Comparison of ENCODE assay signal across 8 cellular contexts in genomic region chr17:74212262-74212912, GRCh38. TPM values are rescaled to one million over a fixed set of nuclear protein-coding genes. Genes with fewer than 3 reads are reported as not detected.
DNase-seq lines count a peak whose midpoint lies in the region; ATAC-seq and TF ChIP-seq lines count a peak whose summit lies in the region.

No MANE protein-coding gene starts in this region.

- H3K27ac ChIP-seq in ectodermal cell (ENCODE audit: insufficient read depth, low read depth, low read length, poor library complexity, severe bottlenecking) (no peak overlapping the region), aorta (ENCODE audit: low read depth in 1 of 2, low read length in 2 of 2) (no peak overlapping the region)

- H3K36me3 ChIP-seq in ectodermal cell (ENCODE audit: control insufficient read depth, insufficient read depth, low read length): peaks cover 18% of the 10 kb centered on the region
- peaks cover 0 to 2% of the 10 kb centered on the region in 2 donors for H3K36me3 ChIP-seq in aorta (ENCODE audit: control insufficient read depth in 1 of 2, insufficient read depth in 2 of 2, low read length in 1 of 2)

- H3K4me1 ChIP-seq in ectodermal cell (ENCODE audit: control insufficient read depth, insufficient read depth, low read length) (peaks cover 27% of the 10 kb centered on the region), mononuclear cell (ENCODE audit: insufficient read depth, low read length) (peaks cover 63% of the 10 kb centered on the region), aorta (ENCODE audit: control insufficient read depth in 1 of 2, insufficient read depth in 2 of 2, low read length in 2 of 2) (no peaks in the 10 kb centered on the region)

- no peak for TF ChIP-seq CTCF in AG04449 (IDR thresholded peaks at IDR 0.05; ENCODE audit: insufficient read depth, low read length, missing control alignments)

- WGBS in ectodermal cell, 2 experiments: 10% methylated on average over 44 of the region's 44 CpGs
- WGBS in aorta, 2 donors: 2% methylated on average over 39 to 44 of the region's 44 CpGs

- intact Hi-C loops in aorta (cut with DNase I): loop anchor here in 1 of 2 donors (5.0 kb wide), 2 partner anchors 155 to 240 kb away; partner anchors contain the start of gene GPR142

- peak; percentile 8 for ATAC-seq in GM21723 (IDR thresholded peaks at IDR 0.05; ENCODE audit: unreplicated experiment)
- peak; percentile 4 for ATAC-seq in SK-N-SH treated with all-trans-retinoic acid at 6 μM for 48 hours
- ATAC-seq in aorta (ENCODE audit: low FRiP score): peak; percentile 8

- CTCF ChIA-PET in AG04449 (lab: Yijun Ruan, JAX): interaction anchor here (1.8 to 11.2 kb wide), 2 partner anchors 11 to 245 kb away, joined by 7 to 101 read pairs; partner anchors contain the start of gene RPL38

- H3K27me3 ChIP-seq in ectodermal cell (ENCODE audit: control insufficient read depth, insufficient read depth, low read length, poor library complexity, severe bottlenecking): peaks cover 40% of the 10 kb centered on the region
- H3K27me3 ChIP-seq in mononuclear cell (ENCODE audit: insufficient read depth, low read length): no peaks in the 10 kb centered on the region
- no peaks in the 10 kb centered on the region for H3K27me3 ChIP-seq in aorta (ENCODE audit: control insufficient read depth in 1 of 2, insufficient read depth in 2 of 2, low read length in 1 of 2)

- no peak for DNase-seq in AG04449 (ENCODE audit: low read depth, low spot score)
- DNase-seq in aorta: peak; percentile 70 to 78
- no peak for DNase-seq in DMS79 treated with DMSO at 0.1 percent for 48 hours (lab: John Stamatoyannopoulos, UW)
- DNase-seq in AML-193 (lab: John Stamatoyannopoulos, UW): no peak

- H3K9me3 ChIP-seq in ectodermal cell (ENCODE audit: control insufficient read depth, low read length): no peaks in the 10 kb centered on the region
- H3K9me3 ChIP-seq in mononuclear cell (ENCODE audit: low read depth, low read length): no peaks in the 10 kb centered on the region
- H3K9me3 ChIP-seq in aorta (ENCODE audit: control insufficient read depth, low read length): no peaks in the 10 kb centered on the region

- H3K4me3 ChIP-seq in AG04449 (ENCODE audit: low read depth, low read length) (peak overlapping the region; percentile 60), ectodermal cell (ENCODE audit: insufficient read depth, low read depth, low read length) (peak overlapping the region; percentile 37), mononuclear cell (ENCODE audit: low read length) (peak overlapping the region; percentile 47), aorta (ENCODE audit: low read length in 2 of 2) (peak overlapping the region; percentile 28 to 55)

- POLR2A ChIA-PET in AG04449 (lab: Yijun Ruan, JAX): interaction anchor here (0.5 to 2.0 kb wide), 3 partner anchors 8 to 1839 kb away, joined by 3 to 16 read pairs (median 3); partner anchors contain the start of gene RPL38

TF ChIP-seq in SK-N-SH treated with all-trans-retinoic acid at 6 μM for 48 hours, 23 proteins besides CTCF, POLR2A, EP300 and RAD21:
- TF ChIP-seq CSRNP3 (CRISPR knock-in tag; IDR thresholded peaks at IDR 0.05) (no peak), OSR1 (CRISPR knock-in tag; IDR thresholded peaks at IDR 0.05) (no peak), TOX (CRISPR knock-in tag; IDR thresholded peaks at IDR 0.05; ENCODE audit: borderline replicate concordance) (no peak), PATZ1 (CRISPR knock-in tag; IDR thresholded peaks at IDR 0.05; ENCODE audit: borderline replicate concordance) (no peak), ARNTL (CRISPR knock-in tag; IDR thresholded peaks at IDR 0.05; ENCODE audit: borderline replicate concordance, low read depth) (no peak), POU6F1 (CRISPR knock-in tag; IDR thresholded peaks at IDR 0.05; ENCODE audit: borderline replicate concordance, low read depth) (no peak), CSDC2 (CRISPR knock-in tag; IDR thresholded peaks at IDR 0.05) (no peak), ZFP30 (CRISPR knock-in tag; IDR thresholded peaks at IDR 0.05) (no peak), CREB5 (CRISPR knock-in tag; IDR thresholded peaks at IDR 0.05; ENCODE audit: low read depth) (no peak)

RNA-seq across cellular contexts. Expression of gene TTYH2, which starts 1.0 kb away (rescaled TPM):
- polyA plus RNA-seq in ectodermal cell (2013, experiment 1 of 4): 4.7 TPM
- polyA plus RNA-seq in ectodermal cell (2013, experiment 2 of 4): 4.2 TPM
- polyA plus RNA-seq in ectodermal cell (2013, experiment 3 of 4): 5.3 TPM
- 5.5 TPM for polyA plus RNA-seq in ectodermal cell (2013, experiment 4 of 4)
- total RNA-seq in mononuclear cell (8.5 TPM), aorta (10 to 100 TPM in 1 of 2 donors, 1 to 10 TPM in 1; 4.4 to 13.0 TPM)
- polyA plus RNA-seq in aorta: 1 to 10 TPM; 3.1 to 4.4 TPM

RNA-seq across cellular contexts. Expression of gene RPL38, which starts 8.9 kb away (rescaled TPM):
- 1,641 TPM for polyA plus RNA-seq in ectodermal cell (2013, experiment 1 of 4)
- polyA plus RNA-seq in ectodermal cell (2013, experiment 2 of 4): 1,586 TPM
- polyA plus RNA-seq in ectodermal cell (2013, experiment 3 of 4): 2,012 TPM
- 2,173 TPM for polyA plus RNA-seq in ectodermal cell (2013, experiment 4 of 4)
- 976 TPM for total RNA-seq in mononuclear cell
- total RNA-seq in aorta: 100 to 1,000 TPM; 597 to 622 TPM
- polyA plus RNA-seq in aorta: 1,000 to 10,000 TPM; 1,364 to 2,568 TPM

Comparison
In these comparisons a context has a peak if more than half of its experiments do, and no peak if none do; other contexts are left out.
1. DNase-seq: peak in aorta (2 of 2); none in AG04449 (single experiment), DMS79 treated with DMSO at 0.1 percent for 48 hours (single experiment) and AML-193 (0 of 2).
2. Peak in every context shown above with its lines, with median percentiles within 50 percentile points of each other: H3K4me3 ChIP-seq and ATAC-seq.